In the genomic region with DNA sequence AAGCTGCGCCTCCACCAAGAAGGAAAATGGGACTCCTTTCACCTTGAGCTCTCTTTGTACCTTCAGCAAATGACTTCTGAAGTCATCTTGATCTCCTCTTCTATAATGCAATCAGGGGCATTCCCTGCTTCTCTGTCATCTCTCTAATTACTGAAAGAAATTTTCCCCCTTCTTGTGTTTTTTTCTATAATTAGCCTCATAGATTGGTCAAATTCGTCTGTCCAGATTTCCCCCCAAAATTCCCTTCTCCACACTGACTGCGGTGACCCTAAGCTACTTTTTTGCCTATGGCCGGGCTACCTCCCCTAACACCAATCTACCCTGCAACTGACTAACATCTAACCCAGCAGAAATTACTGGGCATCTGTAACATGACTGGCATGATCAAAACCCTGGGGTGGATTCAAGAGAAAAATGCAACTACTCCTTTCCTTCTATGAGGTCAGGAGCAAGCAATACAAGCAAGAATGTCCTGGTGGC, we compare ENCODE assay signal across 1 cellular context.
TF ChIP-seq lines count a peak whose summit lies in the region.

No MANE protein-coding gene starts in this region.

TF ChIP-seq in GM12878, 131 proteins besides CTCF, POLR2A, EP300 and RAD21 (continued from another document and continues in another):
- TF ChIP-seq, protein P1, sequence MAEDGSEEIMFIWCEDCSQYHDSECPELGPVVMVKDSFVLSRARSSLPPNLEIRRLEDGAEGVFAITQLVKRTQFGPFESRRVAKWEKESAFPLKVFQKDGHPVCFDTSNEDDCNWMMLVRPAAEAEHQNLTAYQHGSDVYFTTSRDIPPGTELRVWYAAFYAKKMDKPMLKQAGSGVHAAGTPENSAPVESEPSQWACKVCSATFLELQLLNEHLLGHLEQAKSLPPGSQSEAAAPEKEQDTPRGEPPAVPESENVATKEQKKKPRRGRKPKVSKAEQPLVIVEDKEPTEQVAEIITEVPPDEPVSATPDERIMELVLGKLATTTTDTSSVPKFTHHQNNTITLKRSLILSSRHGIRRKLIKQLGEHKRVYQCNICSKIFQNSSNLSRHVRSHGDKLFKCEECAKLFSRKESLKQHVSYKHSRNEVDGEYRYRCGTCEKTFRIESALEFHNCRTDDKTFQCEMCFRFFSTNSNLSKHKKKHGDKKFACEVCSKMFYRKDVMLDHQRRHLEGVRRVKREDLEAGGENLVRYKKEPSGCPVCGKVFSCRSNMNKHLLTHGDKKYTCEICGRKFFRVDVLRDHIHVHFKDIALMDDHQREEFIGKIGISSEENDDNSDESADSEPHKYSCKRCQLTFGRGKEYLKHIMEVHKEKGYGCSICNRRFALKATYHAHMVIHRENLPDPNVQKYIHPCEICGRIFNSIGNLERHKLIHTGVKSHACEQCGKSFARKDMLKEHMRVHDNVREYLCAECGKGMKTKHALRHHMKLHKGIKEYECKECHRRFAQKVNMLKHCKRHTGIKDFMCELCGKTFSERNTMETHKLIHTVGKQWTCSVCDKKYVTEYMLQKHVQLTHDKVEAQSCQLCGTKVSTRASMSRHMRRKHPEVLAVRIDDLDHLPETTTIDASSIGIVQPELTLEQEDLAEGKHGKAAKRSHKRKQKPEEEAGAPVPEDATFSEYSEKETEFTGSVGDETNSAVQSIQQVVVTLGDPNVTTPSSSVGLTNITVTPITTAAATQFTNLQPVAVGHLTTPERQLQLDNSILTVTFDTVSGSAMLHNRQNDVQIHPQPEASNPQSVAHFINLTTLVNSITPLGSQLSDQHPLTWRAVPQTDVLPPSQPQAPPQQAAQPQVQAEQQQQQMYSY (CRISPR knock-in tag; IDR thresholded peaks at IDR 0.05): no peak
- TF ChIP-seq LARP7 (IDR thresholded peaks at IDR 0.05): no peak
- peak; percentile 73 for TF ChIP-seq CREM (IDR thresholded peaks at IDR 0.05; ENCODE audit: low read depth)
- TF ChIP-seq BACH1 (IDR thresholded peaks at IDR 0.05; ENCODE audit: borderline replicate concordance): no peak
- no peak for TF ChIP-seq SIX5 (IDR thresholded peaks at IDR 0.05; ENCODE audit: low read depth, low read length, severe bottlenecking)
- no peak for TF ChIP-seq ZNF384 (IDR thresholded peaks at IDR 0.05; ENCODE audit: borderline replicate concordance, low read depth, low read length)
- TF ChIP-seq MTA2 (IDR thresholded peaks at IDR 0.05; ENCODE audit: low read depth): peak; percentile 87
- no peak for TF ChIP-seq BCLAF1 (IDR thresholded peaks at IDR 0.05)
- no peak for TF ChIP-seq POU2F2 (IDR thresholded peaks at IDR 0.05; ENCODE audit: borderline replicate concordance, low read depth, low read length)
- no peak for TF ChIP-seq FOXM1 (IDR thresholded peaks at IDR 0.05; ENCODE audit: low read depth, low read length)
- no peak for TF ChIP-seq FOS (IDR thresholded peaks at IDR 0.05; ENCODE audit: borderline replicate concordance, extremely low read depth, insufficient read length)
- TF ChIP-seq TCF7 (IDR thresholded peaks at IDR 0.05; ENCODE audit: borderline replicate concordance): no peak
- TF ChIP-seq NR2C1 (IDR thresholded peaks at IDR 0.05): no peak
- TF ChIP-seq, protein P2, sequence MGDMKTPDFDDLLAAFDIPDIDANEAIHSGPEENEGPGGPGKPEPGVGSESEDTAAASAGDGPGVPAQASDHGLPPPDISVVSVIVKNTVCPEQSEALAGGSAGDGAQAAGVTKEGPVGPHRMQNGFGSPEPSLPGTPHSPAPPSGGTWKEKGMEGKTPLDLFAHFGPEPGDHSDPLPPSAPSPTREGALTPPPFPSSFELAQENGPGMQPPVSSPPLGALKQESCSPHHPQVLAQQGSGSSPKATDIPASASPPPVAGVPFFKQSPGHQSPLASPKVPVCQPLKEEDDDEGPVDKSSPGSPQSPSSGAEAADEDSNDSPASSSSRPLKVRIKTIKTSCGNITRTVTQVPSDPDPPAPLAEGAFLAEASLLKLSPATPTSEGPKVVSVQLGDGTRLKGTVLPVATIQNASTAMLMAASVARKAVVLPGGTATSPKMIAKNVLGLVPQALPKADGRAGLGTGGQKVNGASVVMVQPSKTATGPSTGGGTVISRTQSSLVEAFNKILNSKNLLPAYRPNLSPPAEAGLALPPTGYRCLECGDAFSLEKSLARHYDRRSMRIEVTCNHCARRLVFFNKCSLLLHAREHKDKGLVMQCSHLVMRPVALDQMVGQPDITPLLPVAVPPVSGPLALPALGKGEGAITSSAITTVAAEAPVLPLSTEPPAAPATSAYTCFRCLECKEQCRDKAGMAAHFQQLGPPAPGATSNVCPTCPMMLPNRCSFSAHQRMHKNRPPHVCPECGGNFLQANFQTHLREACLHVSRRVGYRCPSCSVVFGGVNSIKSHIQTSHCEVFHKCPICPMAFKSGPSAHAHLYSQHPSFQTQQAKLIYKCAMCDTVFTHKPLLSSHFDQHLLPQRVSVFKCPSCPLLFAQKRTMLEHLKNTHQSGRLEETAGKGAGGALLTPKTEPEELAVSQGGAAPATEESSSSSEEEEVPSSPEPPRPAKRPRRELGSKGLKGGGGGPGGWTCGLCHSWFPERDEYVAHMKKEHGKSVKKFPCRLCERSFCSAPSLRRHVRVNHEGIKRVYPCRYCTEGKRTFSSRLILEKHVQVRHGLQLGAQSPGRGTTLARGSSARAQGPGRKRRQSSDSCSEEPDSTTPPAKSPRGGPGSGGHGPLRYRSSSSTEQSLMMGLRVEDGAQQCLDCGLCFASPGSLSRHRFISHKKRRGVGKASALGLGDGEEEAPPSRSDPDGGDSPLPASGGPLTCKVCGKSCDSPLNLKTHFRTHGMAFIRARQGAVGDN (IDR thresholded peaks at IDR 0.05): 0 out of 2 replicates have a peak, but pooled peaks have one; percentile 31
- TF ChIP-seq STAT1 (conservative IDR thresholded peaks at IDR 0.05): no peak
- no peak for TF ChIP-seq KLF5 (IDR thresholded peaks at IDR 0.05; ENCODE audit: partially characterized antibody)
- peak; percentile 69 for TF ChIP-seq IKZF1 (conservative IDR thresholded peaks at IDR 0.05)
- no peak for TF ChIP-seq IRF5 (IDR thresholded peaks at IDR 0.05; ENCODE audit: borderline replicate concordance)
- TF ChIP-seq ZBTB11 (CRISPR knock-in tag; IDR thresholded peaks at IDR 0.05): no peak
- TF ChIP-seq, protein P3, sequence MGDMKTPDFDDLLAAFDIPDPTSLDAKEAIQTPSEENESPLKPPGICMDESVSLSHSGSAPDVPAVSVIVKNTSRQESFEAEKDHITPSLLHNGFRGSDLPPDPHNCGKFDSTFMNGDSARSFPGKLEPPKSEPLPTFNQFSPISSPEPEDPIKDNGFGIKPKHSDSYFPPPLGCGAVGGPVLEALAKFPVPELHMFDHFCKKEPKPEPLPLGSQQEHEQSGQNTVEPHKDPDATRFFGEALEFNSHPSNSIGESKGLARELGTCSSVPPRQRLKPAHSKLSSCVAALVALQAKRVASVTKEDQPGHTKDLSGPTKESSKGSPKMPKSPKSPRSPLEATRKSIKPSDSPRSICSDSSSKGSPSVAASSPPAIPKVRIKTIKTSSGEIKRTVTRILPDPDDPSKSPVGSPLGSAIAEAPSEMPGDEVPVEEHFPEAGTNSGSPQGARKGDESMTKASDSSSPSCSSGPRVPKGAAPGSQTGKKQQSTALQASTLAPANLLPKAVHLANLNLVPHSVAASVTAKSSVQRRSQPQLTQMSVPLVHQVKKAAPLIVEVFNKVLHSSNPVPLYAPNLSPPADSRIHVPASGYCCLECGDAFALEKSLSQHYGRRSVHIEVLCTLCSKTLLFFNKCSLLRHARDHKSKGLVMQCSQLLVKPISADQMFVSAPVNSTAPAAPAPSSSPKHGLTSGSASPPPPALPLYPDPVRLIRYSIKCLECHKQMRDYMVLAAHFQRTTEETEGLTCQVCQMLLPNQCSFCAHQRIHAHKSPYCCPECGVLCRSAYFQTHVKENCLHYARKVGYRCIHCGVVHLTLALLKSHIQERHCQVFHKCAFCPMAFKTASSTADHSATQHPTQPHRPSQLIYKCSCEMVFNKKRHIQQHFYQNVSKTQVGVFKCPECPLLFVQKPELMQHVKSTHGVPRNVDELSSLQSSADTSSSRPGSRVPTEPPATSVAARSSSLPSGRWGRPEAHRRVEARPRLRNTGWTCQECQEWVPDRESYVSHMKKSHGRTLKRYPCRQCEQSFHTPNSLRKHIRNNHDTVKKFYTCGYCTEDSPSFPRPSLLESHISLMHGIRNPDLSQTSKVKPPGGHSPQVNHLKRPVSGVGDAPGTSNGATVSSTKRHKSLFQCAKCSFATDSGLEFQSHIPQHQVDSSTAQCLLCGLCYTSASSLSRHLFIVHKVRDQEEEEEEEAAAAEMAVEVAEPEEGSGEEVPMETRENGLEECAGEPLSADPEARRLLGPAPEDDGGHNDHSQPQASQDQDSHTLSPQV (IDR thresholded peaks at IDR 0.05): no peak
- TF ChIP-seq, protein P4, sequence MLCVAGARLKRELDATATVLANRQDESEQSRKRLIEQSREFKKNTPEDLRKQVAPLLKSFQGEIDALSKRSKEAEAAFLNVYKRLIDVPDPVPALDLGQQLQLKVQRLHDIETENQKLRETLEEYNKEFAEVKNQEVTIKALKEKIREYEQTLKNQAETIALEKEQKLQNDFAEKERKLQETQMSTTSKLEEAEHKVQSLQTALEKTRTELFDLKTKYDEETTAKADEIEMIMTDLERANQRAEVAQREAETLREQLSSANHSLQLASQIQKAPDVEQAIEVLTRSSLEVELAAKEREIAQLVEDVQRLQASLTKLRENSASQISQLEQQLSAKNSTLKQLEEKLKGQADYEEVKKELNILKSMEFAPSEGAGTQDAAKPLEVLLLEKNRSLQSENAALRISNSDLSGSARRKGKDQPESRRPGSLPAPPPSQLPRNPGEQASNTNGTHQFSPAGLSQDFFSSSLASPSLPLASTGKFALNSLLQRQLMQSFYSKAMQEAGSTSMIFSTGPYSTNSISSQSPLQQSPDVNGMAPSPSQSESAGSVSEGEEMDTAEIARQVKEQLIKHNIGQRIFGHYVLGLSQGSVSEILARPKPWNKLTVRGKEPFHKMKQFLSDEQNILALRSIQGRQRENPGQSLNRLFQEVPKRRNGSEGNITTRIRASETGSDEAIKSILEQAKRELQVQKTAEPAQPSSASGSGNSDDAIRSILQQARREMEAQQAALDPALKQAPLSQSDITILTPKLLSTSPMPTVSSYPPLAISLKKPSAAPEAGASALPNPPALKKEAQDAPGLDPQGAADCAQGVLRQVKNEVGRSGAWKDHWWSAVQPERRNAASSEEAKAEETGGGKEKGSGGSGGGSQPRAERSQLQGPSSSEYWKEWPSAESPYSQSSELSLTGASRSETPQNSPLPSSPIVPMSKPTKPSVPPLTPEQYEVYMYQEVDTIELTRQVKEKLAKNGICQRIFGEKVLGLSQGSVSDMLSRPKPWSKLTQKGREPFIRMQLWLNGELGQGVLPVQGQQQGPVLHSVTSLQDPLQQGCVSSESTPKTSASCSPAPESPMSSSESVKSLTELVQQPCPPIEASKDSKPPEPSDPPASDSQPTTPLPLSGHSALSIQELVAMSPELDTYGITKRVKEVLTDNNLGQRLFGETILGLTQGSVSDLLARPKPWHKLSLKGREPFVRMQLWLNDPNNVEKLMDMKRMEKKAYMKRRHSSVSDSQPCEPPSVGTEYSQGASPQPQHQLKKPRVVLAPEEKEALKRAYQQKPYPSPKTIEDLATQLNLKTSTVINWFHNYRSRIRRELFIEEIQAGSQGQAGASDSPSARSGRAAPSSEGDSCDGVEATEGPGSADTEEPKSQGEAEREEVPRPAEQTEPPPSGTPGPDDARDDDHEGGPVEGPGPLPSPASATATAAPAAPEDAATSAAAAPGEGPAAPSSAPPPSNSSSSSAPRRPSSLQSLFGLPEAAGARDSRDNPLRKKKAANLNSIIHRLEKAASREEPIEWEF (IDR thresholded peaks at IDR 0.05; ENCODE audit: insufficient replicate concordance, low read depth, low read length): no peak
- no peak for TF ChIP-seq HCFC1 (IDR thresholded peaks at IDR 0.05; ENCODE audit: low read length)
- no peak for TF ChIP-seq RUNX3 (IDR thresholded peaks at IDR 0.05; ENCODE audit: low read length)
- 0 out of 2 replicates have a peak, but pooled peaks have one; percentile 20 for TF ChIP-seq NBN (IDR thresholded peaks at IDR 0.05)
- TF ChIP-seq MYC (IDR thresholded peaks at IDR 0.05; ENCODE audit: insufficient read depth, insufficient read length, insufficient replicate concordance, low read length, severe bottlenecking): no peak
